Comparison of ENCODE assay signal across 8 cellular contexts in genomic region chr6:44925100-44925739, GRCh38.
DNase-seq lines count a peak whose midpoint lies in the region; ATAC-seq, FAIRE-seq and TF ChIP-seq lines count a peak whose summit lies in the region.

No MANE protein-coding gene starts in this region.

- FAIRE-seq in islet of Langerhans (lab: Jason Lieb, UNC), result peak; percentile 98

- H3K9me3 ChIP-seq in BE2C, result no peaks in the 10 kb centered on the region

- no peaks in the 10 kb centered on the region for H3K27me3 ChIP-seq in BE2C

- in situ Hi-C loops in G401 (cut with HindIII; ENCODE audit: low sequenced_read_pairs), result no loop called here

- ATAC-seq in HG03025 (IDR thresholded peaks at IDR 0.05; ENCODE audit: low FRiP score, unreplicated experiment) (no peak), GM18520 (IDR thresholded peaks at IDR 0.05; ENCODE audit: unreplicated experiment) (no peak)

- DNase-seq in EL, result peak; percentile 6
- peak; percentile 31 for DNase-seq in HuH-7 (ENCODE audit: low spot score)
- DNase-seq in T-helper 22 cell (ENCODE audit: low read depth), result peak; percentile 44
- no peak for DNase-seq in BE2C
- no peak for DNase-seq in G401 (ENCODE audit: low spot score)

- no peak overlapping the region for H3K4me3 ChIP-seq in BE2C (ENCODE audit: low read depth, low read length)

- no peaks in the 10 kb centered on the region for H3K4me1 ChIP-seq in BE2C

- no peaks in the 10 kb centered on the region for H3K36me3 ChIP-seq in BE2C

- TF ChIP-seq CTCF in BE2C (IDR thresholded peaks at IDR 0.05; ENCODE audit: low read depth, low read length), result no peak

Comparison
In these comparisons a context has a peak if more than half of its experiments do, and no peak if none do; other contexts are left out.
1. DNase-seq: peak in EL (single experiment), HuH-7 (single experiment) and T-helper 22 cell (single experiment); none in BE2C (single experiment) and G401 (single experiment).